Comparison of ENCODE assay signal across 1 cellular context in the genomic region with DNA sequence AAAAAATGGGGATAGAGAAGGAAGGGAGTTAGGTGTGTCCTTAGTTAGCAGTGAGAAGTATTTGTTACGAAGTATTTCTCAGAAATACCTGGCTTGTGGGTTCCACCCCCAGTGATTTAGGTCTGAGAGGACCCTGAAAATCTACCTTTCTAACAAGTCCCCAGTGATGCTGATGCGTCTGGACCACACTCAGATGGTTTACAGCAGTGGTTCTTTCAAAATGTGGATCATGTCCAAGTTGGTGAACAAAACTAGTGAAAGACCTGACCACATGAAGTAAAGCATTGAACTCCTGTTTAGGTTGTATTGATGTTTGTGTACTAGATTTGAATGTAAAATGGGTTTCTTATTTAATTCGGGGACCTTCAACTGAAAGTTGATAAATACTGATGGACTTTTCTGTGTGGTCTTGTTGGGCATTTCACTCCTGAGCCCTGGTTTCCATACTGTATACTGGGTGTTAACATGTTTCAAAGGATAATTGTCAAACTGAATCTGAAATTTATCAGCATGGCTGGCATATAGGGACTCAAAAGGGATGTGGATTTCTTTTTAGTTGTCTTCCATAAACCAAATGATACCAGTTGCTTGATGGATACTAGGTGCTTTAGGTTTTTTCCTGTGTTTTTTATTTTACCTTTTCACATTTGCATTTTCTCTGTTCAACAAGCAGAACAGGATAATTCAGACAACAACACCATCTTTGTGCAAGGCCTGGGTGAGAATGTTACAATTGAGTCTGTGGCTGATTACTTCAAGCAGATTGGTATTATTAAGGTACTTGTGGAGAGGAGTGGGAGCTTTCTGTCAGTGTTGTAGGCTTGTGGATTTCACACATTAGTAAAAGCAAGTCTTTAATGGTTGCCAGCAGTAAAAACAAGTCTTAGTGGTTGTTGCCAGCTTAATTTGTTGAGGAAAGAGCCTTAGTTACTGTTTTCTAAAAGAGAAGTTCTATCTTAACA.
TF ChIP-seq lines count a peak whose summit lies in the region.

No MANE protein-coding gene starts in this region.

TF ChIP-seq in GM12891, 5 proteins besides CTCF, POLR2A, EP300 and RAD21:
- no peak for TF ChIP-seq TAF1 (IDR thresholded peaks at IDR 0.05; ENCODE audit: low read depth, low read length)
- TF ChIP-seq SPI1 (IDR thresholded peaks at IDR 0.05; ENCODE audit: low read depth, low read length) = no peak
- no peak for TF ChIP-seq PAX5 (IDR thresholded peaks at IDR 0.05; ENCODE audit: insufficient read depth, low read length, severe bottlenecking)
- TF ChIP-seq POU2F2 (IDR thresholded peaks at IDR 0.05; ENCODE audit: low read depth, low read length) = peak; percentile 37; the same call in 1 of the 2 replicates
- TF ChIP-seq POLR2AphosphoS5 (IDR thresholded peaks at IDR 0.05; ENCODE audit: low read depth, low read length) = peak; percentile 77; the same call in 1 of the 2 replicates
